In the genomic region with DNA sequence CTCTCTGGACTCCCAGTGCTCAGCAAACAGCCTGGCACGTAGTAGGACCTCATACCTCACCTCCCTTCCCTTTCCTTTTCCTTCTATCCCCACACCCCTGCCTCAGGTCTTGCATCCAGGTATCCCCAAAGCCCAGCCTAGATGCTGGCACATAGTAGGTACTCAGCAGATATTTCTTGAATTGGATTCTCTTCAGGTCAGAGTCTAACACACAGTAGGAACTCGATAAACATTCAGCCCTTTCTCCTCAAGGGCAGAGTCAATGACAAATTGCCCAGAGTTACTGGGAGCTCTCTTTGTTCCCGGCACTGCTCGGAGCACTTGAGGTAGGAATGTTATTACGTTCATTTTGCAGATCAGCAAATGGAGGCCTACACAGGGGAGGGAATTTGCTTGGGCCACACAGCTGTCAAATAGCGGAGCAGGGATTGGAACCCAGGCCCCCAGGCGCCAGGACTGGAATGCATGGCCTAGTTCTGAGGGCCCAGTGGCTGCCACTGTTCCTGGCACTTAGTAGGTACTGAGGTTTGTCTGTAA, we compare ENCODE assay signal across 27 cellular contexts. TPM values are rescaled to one million over a fixed set of nuclear protein-coding genes. Genes with fewer than 3 reads are reported as not detected.
A peak's percentile ranks its signal among the peaks of the same experiment; 100 is the strongest.
DNase-seq lines count a peak whose midpoint lies in the region; ATAC-seq, FAIRE-seq and TF ChIP-seq lines count a peak whose summit lies in the region.
"Had no signal": no experiment of that assay in that cellular context is flagged by ENCODE, and none has a peak within 500 bp of the region (broad histone marks: within the 10 kb centered on the region; RNA-seq: fewer than 3 reads in every experiment).

No MANE protein-coding gene starts in this region.

- POLR2A ChIA-PET in activated CD4-positive, alpha-beta T cell treated with anti-CD3 and anti-CD28 coated beads for 36 hours (lab: Charles Lee): no interaction called here
- POLR2A ChIA-PET in HCT116 (lab: Charles Lee): no interaction called here

- no peaks in the 10 kb centered on the region for H3K36me3 ChIP-seq in HCT116 (ENCODE audit: control insufficient read depth in 1 of 2, insufficient read depth in 2 of 2, low read length in 2 of 2)
- H3K36me3 ChIP-seq: suprapubic skin had no signal

- H3K79me2 ChIP-seq in HCT116 (ENCODE audit: insufficient read depth, low read length): no peaks in the 10 kb centered on the region

- ATAC-seq in activated CD4-positive, alpha-beta T cell treated with anti-CD3 and anti-CD28 coated beads for 36 hours: no peak
- peak; percentile 10; the same call in 1 of the 2 replicates for ATAC-seq in HCT116
- ATAC-seq: activated T-cell treated with anti-CD3 and anti-CD28 coated beads, Interleukin-2, amount 50 U/mL, for 4 hours; body of pancreas; left ventricle myocardium superior; mucosa of descending colon had no signal

- intact Hi-C loops in activated CD4-positive, alpha-beta T cell treated with anti-CD3 and anti-CD28 coated beads for 36 hours (cut with DNase I, micrococcal nuclease): no loop called here
- intact Hi-C loops in activated CD4-positive, alpha-beta T cell treated with anti-CD3 and anti-CD28 coated beads, Interleukin-2, amount 10 ng/mL, durations not matched to agents 24 days and 14 days (cut with micrococcal nuclease): no loop called here
- intact Hi-C loops in HCT116 (cut with micrococcal nuclease): no loop called here

- RAD21 ChIA-PET in HCT116 (lab: Charles Lee; ENCODE audit: low non-redundant PET in 1 of 2, low total read pairs in 2 of 2, uncharacterized antibody in 2 of 2, unreplicated experiment in 2 of 2): no interaction called here

- peaks cover 66% of the 10 kb centered on the region for H3K4me1 Mint-ChIP-seq in activated CD4-positive, alpha-beta T cell treated with anti-CD3 and anti-CD28 coated beads for 36 hours
- peaks cover 16% of the 10 kb centered on the region for H3K4me1 Mint-ChIP-seq in activated CD4-positive, alpha-beta T cell treated with anti-CD3 and anti-CD28 coated beads, Interleukin-2, amount 10 ng/mL, durations not matched to agents 24 days and 14 days
- H3K4me1 Mint-ChIP-seq in brain (peaks cover 64% of the 10 kb centered on the region), neural crest cell (peaks cover 47% of the 10 kb centered on the region)

- H3K27me3 Mint-ChIP-seq in activated CD4-positive, alpha-beta T cell treated with anti-CD3 and anti-CD28 coated beads for 36 hours: no peaks in the 10 kb centered on the region
- no peaks in the 10 kb centered on the region for H3K27me3 Mint-ChIP-seq in activated CD4-positive, alpha-beta T cell treated with anti-CD3 and anti-CD28 coated beads, Interleukin-2, amount 10 ng/mL, durations not matched to agents 24 days and 14 days
- H3K27me3 Mint-ChIP-seq in brain (peaks cover 4% of the 10 kb centered on the region), neural crest cell (ENCODE audit: low read depth) (no peaks in the 10 kb centered on the region)

- H3K4me1 ChIP-seq in HCT116 (ENCODE audit: control insufficient read depth in 1 of 2, insufficient read depth in 2 of 2, low read length in 2 of 2): peaks cover 41 to 45% of the 10 kb centered on the region in 2 experiments
- H3K4me1 ChIP-seq: suprapubic skin had no signal

- H3K4me2 ChIP-seq in HCT116 (ENCODE audit: low read length): peak overlapping the region; percentile 37
- H3K4me2 ChIP-seq: hepatocyte had no signal

- H3K9me2 ChIP-seq in HCT116 (ENCODE audit: insufficient read depth): no peaks in the 10 kb centered on the region

- H3K9me3 ChIP-seq in HCT116 (ENCODE audit: control insufficient read depth in 1 of 2, insufficient read depth in 1 of 2, low read depth in 1 of 2, low read length in 2 of 2): no peaks in the 10 kb centered on the region
- H3K9me3 ChIP-seq: body of pancreas, mucosa of descending colon, suprapubic skin had no signal

- H3K27ac ChIP-seq in HCT116 (ENCODE audit: low read depth, low read length): peak overlapping the region; percentile 36; the same call in 1 of the 2 replicates
- H3K27ac ChIP-seq: body of pancreas, hepatocyte, suprapubic skin had no signal

- FAIRE-seq in D721Med (lab: Jason Lieb, UNC): no peak
- FAIRE-seq: islet of Langerhans, small intestine had no signal

- H3K36me3 Mint-ChIP-seq in activated CD4-positive, alpha-beta T cell treated with anti-CD3 and anti-CD28 coated beads for 36 hours (ENCODE audit: low read depth): no peaks in the 10 kb centered on the region
- H3K36me3 Mint-ChIP-seq in activated CD4-positive, alpha-beta T cell treated with anti-CD3 and anti-CD28 coated beads, Interleukin-2, amount 10 ng/mL, durations not matched to agents 24 days and 14 days (ENCODE audit: low read depth): peaks cover 2% of the 10 kb centered on the region
- H3K36me3 Mint-ChIP-seq in brain: peaks cover 6% of the 10 kb centered on the region
- no peaks in the 10 kb centered on the region for H3K36me3 Mint-ChIP-seq in neural crest cell (ENCODE audit: low read depth)

- no peaks in the 10 kb centered on the region for H3K9me3 Mint-ChIP-seq in activated CD4-positive, alpha-beta T cell treated with anti-CD3 and anti-CD28 coated beads for 36 hours (ENCODE audit: low read depth)
- no peaks in the 10 kb centered on the region for H3K9me3 Mint-ChIP-seq in activated CD4-positive, alpha-beta T cell treated with anti-CD3 and anti-CD28 coated beads, Interleukin-2, amount 10 ng/mL, durations not matched to agents 24 days and 14 days
- H3K9me3 Mint-ChIP-seq in brain (peaks cover 0 to 2% (median 0%) of the 10 kb centered on the region in 5 experiments), neural crest cell (no peaks in the 10 kb centered on the region)
- H3K9me3 Mint-ChIP-seq: activated T-cell treated with anti-CD3 and anti-CD28 coated beads, Interleukin-2, amount 50 U/mL, for 4 hours; H9 had no signal

- no peaks in the 10 kb centered on the region for H4K20me1 ChIP-seq in HCT116 (ENCODE audit: insufficient read depth)

- H3K4me3 Mint-ChIP-seq in activated CD4-positive, alpha-beta T cell treated with anti-CD3 and anti-CD28 coated beads for 36 hours: no peak overlapping the region
- no peak overlapping the region for H3K4me3 Mint-ChIP-seq in activated CD4-positive, alpha-beta T cell treated with anti-CD3 and anti-CD28 coated beads, Interleukin-2, amount 10 ng/mL, durations not matched to agents 24 days and 14 days
- H3K4me3 Mint-ChIP-seq in brain: no peak overlapping the region
- H3K4me3 Mint-ChIP-seq in neural crest cell: peak overlapping the region; percentile 12
- H3K4me3 Mint-ChIP-seq: activated T-cell treated with anti-CD3 and anti-CD28 coated beads, Interleukin-2, amount 50 U/mL, for 4 hours; H9 had no signal

- H2AFZ ChIP-seq in HCT116 (ENCODE audit: low read depth, low read length, poor library complexity, severe bottlenecking): no peak overlapping the region
- H2AFZ ChIP-seq: hepatocyte had no signal

- CTCF ChIA-PET in activated CD4-positive, alpha-beta T cell treated with anti-CD3 and anti-CD28 coated beads for 36 hours (lab: Charles Lee): no interaction called here
- CTCF ChIA-PET in HCT116 (lab: Charles Lee): no interaction called here

- TF ChIP-seq POLR2A in HCT116 (IDR thresholded peaks at IDR 0.05; ENCODE audit: borderline replicate concordance, extremely low read depth, insufficient read depth, insufficient read length): no peak

- DNase-seq in activated CD4-positive, alpha-beta T cell treated with anti-CD3 and anti-CD28 coated beads for 36 hours: no peak
- no peak for DNase-seq in activated CD4-positive, alpha-beta T cell treated with anti-CD3 and anti-CD28 coated beads, Interleukin-2, amount 10 ng/mL, durations not matched to agents 24 days and 14 days
- DNase-seq in HCT116 (ENCODE audit: low read depth, low spot score) (no peak), neural crest cell (ENCODE audit: low read depth, low spot score) (no peak), hypothalamus (lab: John Stamatoyannopoulos, UW) (no peak), NCI-H146 treated with DMSO at 0.1 percent for 48 hours (lab: John Stamatoyannopoulos, UW; ENCODE audit: unreplicated experiment) (no peak), D721Med (ENCODE audit: insufficient read length, low spot score) (no peak)
- DNase-seq: 8988T; activated CD4-positive, alpha-beta T cell treated with anti-CD3 and anti-CD28 coated beads for 1 hour; activated T-cell treated with anti-CD3 and anti-CD28 coated beads, Interleukin-2, amount 50 U/mL, for 4 hours; body of pancreas; COR-L47; effector CD8-positive, alpha-beta T cell; erythroblast; foreskin melanocyte; H9; left ventricle myocardium superior; mucosa of descending colon; NCI-H1694 treated with DMSO at 0.1 percent for 48 hours; occipital lobe; SIG-M5; small intestine; stimulated activated CD4-positive, alpha-beta T cell treated with anti-CD3 and anti-CD28 coated beads, Interleukin-1b, Interleukin-23, amount 100 ng/mL, for 48 hours had no signal

- peak overlapping the region; percentile 55 for H3K27ac Mint-ChIP-seq in activated CD4-positive, alpha-beta T cell treated with anti-CD3 and anti-CD28 coated beads for 36 hours
- H3K27ac Mint-ChIP-seq in activated CD4-positive, alpha-beta T cell treated with anti-CD3 and anti-CD28 coated beads, Interleukin-2, amount 10 ng/mL, durations not matched to agents 24 days and 14 days: no peak overlapping the region
- H3K27ac Mint-ChIP-seq in brain (peak overlapping the region in 3 of 5 experiments; percentile 62 to 72 (median 65)), neural crest cell (ENCODE audit: unreplicated experiment) (peak overlapping the region; percentile 64)

- H3K4me3 ChIP-seq in HCT116 (replicated peaks in 1 of 2; ENCODE audit: low read depth in 1 of 2, low read length in 2 of 2): no peak overlapping the region
- H3K4me3 ChIP-seq: body of pancreas, hepatocyte, mucosa of descending colon, suprapubic skin had no signal

- H3K27me3 ChIP-seq in HCT116 (ENCODE audit: insufficient read depth, low read length): no peaks in the 10 kb centered on the region
- H3K27me3 ChIP-seq: body of pancreas, hepatocyte had no signal

- no peak for TF ChIP-seq RAD21 in HCT116 (IDR thresholded peaks at IDR 0.05; ENCODE audit: low read depth)

- no peak for TF ChIP-seq CTCF in HCT116 (IDR thresholded peaks at IDR 0.05 in 2 of 3, conservative IDR thresholded peaks at IDR 0.05 in 1 of 3; ENCODE audit: borderline replicate concordance in 1 of 3, insufficient read depth in 1 of 3, low read depth in 2 of 3, low read length in 2 of 3)
- TF ChIP-seq CTCF in brain (conservative IDR thresholded peaks at IDR 0.05): no peak
- no peak for TF ChIP-seq CTCF in neural crest cell (conservative IDR thresholded peaks at IDR 0.05)
- no peak for TF ChIP-seq CTCF in D721Med (IDR thresholded peaks at IDR 0.05; ENCODE audit: insufficient read depth, missing control alignments)

- no TSS peak for BruUV-seq in HCT116 (replicated peaks; lab: Mats Ljungman, UMichigan)

- H3K9ac ChIP-seq in HCT116 (ENCODE audit: low read length): no peak overlapping the region

TF ChIP-seq in HCT116, 20 proteins besides CTCF, POLR2A, EP300 and RAD21:
- TF ChIP-seq SP1 (IDR thresholded peaks at IDR 0.05; ENCODE audit: low read depth) (no peak), EZH2phosphoT487 (IDR thresholded peaks at IDR 0.05; ENCODE audit: borderline replicate concordance) (no peak)

RNA-seq across cellular contexts. Expression of a gene that starts 25.8 kb away (rescaled TPM):
- total RNA-seq in activated CD4-positive, alpha-beta T cell treated with anti-CD3 and anti-CD28 coated beads for 36 hours: 10 to 100 TPM; 17.3 to 22.0 TPM
- 13.0 and 18.0 TPM in 2 replicates for total RNA-seq in activated CD4-positive, alpha-beta T cell treated with anti-CD3 and anti-CD28 coated beads, Interleukin-2, amount 10 ng/mL, durations not matched to agents 24 days and 14 days
- total RNA-seq in HCT116 (2021; ENCODE audit: unreplicated experiment) (5.9 TPM), neural crest cell (52.3 and 53.6 TPM in 2 replicates)
- polyA plus RNA-seq in HCT116 (2012): 3.8 and 5.6 TPM in 2 replicates
- 36.1 TPM for polyA plus RNA-seq in brain (ENCODE audit: insufficient read depth, low read depth, low replicate concordance)
